13 cellular contexts compared by ENCODE assay signal in the genomic region with DNA sequence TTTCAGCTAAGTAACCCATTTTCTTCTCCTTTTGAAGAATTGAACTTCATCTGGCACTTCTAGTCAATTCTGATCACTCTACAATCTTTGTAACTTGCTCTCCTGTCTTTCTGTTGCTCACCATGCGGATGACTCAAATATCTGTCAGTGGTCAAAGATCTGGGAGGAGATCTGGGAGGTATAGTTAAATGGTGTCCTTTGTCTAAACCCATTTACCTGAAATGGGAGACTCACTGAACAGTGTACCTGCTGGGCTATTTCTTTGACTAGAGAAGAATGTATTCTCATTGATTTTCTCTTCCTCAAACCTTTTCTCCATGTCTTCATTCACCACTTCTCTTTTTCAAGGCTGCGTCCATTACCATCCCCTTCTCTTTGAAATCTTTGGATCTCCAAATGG. TPM values are rescaled to one million over a fixed set of nuclear protein-coding genes. Genes with fewer than 3 reads are reported as not detected.
A peak's percentile ranks its signal among the peaks of the same experiment; 100 is the strongest.
DNase-seq lines count a peak whose midpoint lies in the region; ATAC-seq, FAIRE-seq and TF ChIP-seq lines count a peak whose summit lies in the region.
"Had no signal": no experiment of that assay in that cellular context is flagged by ENCODE, and none has a peak within 500 bp of the region (broad histone marks: within the 10 kb centered on the region; RNA-seq: fewer than 3 reads in every experiment).

No MANE protein-coding gene starts in this region.

- no peak for TF ChIP-seq CTCF in mammary epithelial cell (conservative IDR thresholded peaks at IDR 0.05 in 1 of 2, IDR thresholded peaks at IDR 0.05 in 1 of 2; ENCODE audit: extremely low read depth in 1 of 2, insufficient read depth in 1 of 2, low read depth in 1 of 2, low read length in 2 of 2)
- TF ChIP-seq CTCF in breast epithelium (IDR thresholded peaks at IDR 0.05), result no peak
- TF ChIP-seq CTCF in bronchial epithelial cell (IDR thresholded peaks at IDR 0.05; ENCODE audit: insufficient read depth, low read length, severe bottlenecking), result no peak

- dilution Hi-C loops in mammary epithelial cell (cut with HindIII; ENCODE audit: low sequenced_read_pairs), result no loop called here

- H3K9me3 ChIP-seq in mammary epithelial cell (replicated peaks; ENCODE audit: insufficient read depth, low read length) (no peaks in the 10 kb centered on the region), breast epithelium (no peaks in the 10 kb centered on the region)

- in situ Hi-C loops in mammary epithelial cell (cut with MboI; ENCODE audit: low sequenced_read_pairs in 2 of 2), result no loop called here

- H3K79me2 ChIP-seq in mammary epithelial cell (ENCODE audit: insufficient read depth, low read length), result no peaks in the 10 kb centered on the region

- H4K20me1 ChIP-seq in mammary epithelial cell (ENCODE audit: insufficient read depth, low read length), result no peaks in the 10 kb centered on the region
- H4K20me1 ChIP-seq: BLaER1 treated with 17β-estradiol and CSF1 and Interleukin-3, amounts not matched to agents 10 nM and 100 nM had no signal

- intact Hi-C loops in mammary epithelial cell (cut with micrococcal nuclease), result no loop called here
- intact Hi-C loops in breast epithelium (cut with DNase I; ENCODE audit: low total_unique reads), result no loop called here
- intact Hi-C loops in Right ventricle myocardium superior (cut with DNase I), result no loop called here

- no peak overlapping the region for H3K4me2 ChIP-seq in mammary epithelial cell (ENCODE audit: insufficient read depth, low read depth, low read length)
- H3K4me2 ChIP-seq: BLaER1 treated with 17β-estradiol and CSF1 and Interleukin-3, amounts not matched to agents 10 nM and 100 nM had no signal

- CTCF ChIA-PET in mammary epithelial cell (lab: Charles Lee; ENCODE audit: low non-redundant PET), result no interaction called here

- no peak for FAIRE-seq in bronchial epithelial cell (lab: Jason Lieb, UNC)

- no peak overlapping the region for H3K9ac ChIP-seq in mammary epithelial cell (ENCODE audit: insufficient read depth, low read length)
- H3K9ac ChIP-seq: BLaER1 treated with 17β-estradiol and CSF1 and Interleukin-3, amounts not matched to agents 10 nM and 100 nM; GM23248 had no signal

- peak; percentile 34 for DNase-seq in mammary epithelial cell
- DNase-seq in breast epithelium (ENCODE audit: low spot score in 2 of 2), result no peak
- peak; percentile 1 for DNase-seq in NCI-H146 (lab: John Stamatoyannopoulos, UW)
- DNase-seq in bronchial epithelial cell (ENCODE audit: low read depth), result peak; percentile 27
- no peak for DNase-seq in Right ventricle myocardium superior
- no peak for DNase-seq in HT-29 (ENCODE audit: low spot score)
- DNase-seq: ACHN; CD4-positive, CD25-positive, alpha-beta regulatory T cell; DMS53; GM23248; H7 had no signal

- H3K4me1 ChIP-seq in mammary epithelial cell (ENCODE audit: insufficient read depth, low read length) (no peaks in the 10 kb centered on the region), breast epithelium (no peaks in the 10 kb centered on the region)

- H3K27me3 ChIP-seq in mammary epithelial cell (ENCODE audit: insufficient read depth, low read length), result no peaks in the 10 kb centered on the region
- no peaks in the 10 kb centered on the region for H3K27me3 ChIP-seq in breast epithelium
- H3K27me3 ChIP-seq in bronchial epithelial cell (ENCODE audit: control insufficient read depth, insufficient read depth, low read length), result no peaks in the 10 kb centered on the region
- H3K27me3 ChIP-seq: BLaER1 treated with 17β-estradiol and CSF1 and Interleukin-3, amounts not matched to agents 10 nM and 100 nM had no signal

- BruUV-seq in mammary epithelial cell (replicated peaks; lab: Mats Ljungman, UMichigan), result no TSS peak

- ATAC-seq in GM21717 (IDR thresholded peaks at IDR 0.05; ENCODE audit: unreplicated experiment) (no peak), Right ventricle myocardium superior (ENCODE audit: poor library complexity) (no peak)

- 94% methylated on average over 2 of the region's 2 CpGs for WGBS in mammary epithelial cell (ENCODE audit: low coverage, missing lambda C conversion rate)

- no peak overlapping the region for H2AFZ ChIP-seq in mammary epithelial cell (ENCODE audit: low read depth, low read length)
- H2AFZ ChIP-seq: GM23248 had no signal

- no peak overlapping the region for H3K27ac ChIP-seq in mammary epithelial cell (ENCODE audit: insufficient read depth, low read depth, low read length)
- H3K27ac ChIP-seq in breast epithelium, result no peak overlapping the region
- H3K27ac ChIP-seq: BLaER1 treated with 17β-estradiol and CSF1 and Interleukin-3, amounts not matched to agents 10 nM and 100 nM; GM23248 had no signal

- no peak for TF ChIP-seq POLR2A in breast epithelium (IDR thresholded peaks at IDR 0.05)

- H3K36me3 ChIP-seq in mammary epithelial cell (ENCODE audit: insufficient read depth, low read length) (no peaks in the 10 kb centered on the region), breast epithelium (no peaks in the 10 kb centered on the region), bronchial epithelial cell (ENCODE audit: control insufficient read depth, insufficient read depth, low read length) (no peaks in the 10 kb centered on the region)
- H3K36me3 ChIP-seq: BLaER1 treated with 17β-estradiol and CSF1 and Interleukin-3, amounts not matched to agents 10 nM and 100 nM had no signal

- H3K4me3 ChIP-seq in mammary epithelial cell (replicated peaks in 1 of 3; ENCODE audit: insufficient read depth in 1 of 3, low read depth in 2 of 3, low read length in 3 of 3) (no peak overlapping the region), breast epithelium (no peak overlapping the region), bronchial epithelial cell (ENCODE audit: low read depth, low read length) (no peak overlapping the region)
- H3K4me3 ChIP-seq: BLaER1 treated with 17β-estradiol and CSF1 and Interleukin-3, amounts not matched to agents 10 nM and 100 nM; GM23248 had no signal

RNA-seq across cellular contexts. Expression of a gene that starts 42.0 kb away (rescaled TPM):
- 1 to 10 TPM; 3.8 to 5.8 TPM for total RNA-seq in mammary epithelial cell
- 0.86 TPM for polyA plus RNA-seq in mammary epithelial cell
- 8.0 TPM for polyA minus RNA-seq in mammary epithelial cell
- total RNA-seq in breast epithelium, result 10 to 100 TPM in 1 of 3 donors, 1 to 10 TPM in 2; 5.3 to 20.9 (median 5.9) TPM
- total RNA-seq in bronchial epithelial cell, result 0.79 and 3.8 TPM in 2 replicates
- total RNA-seq in Right ventricle myocardium superior, result 3.8 TPM
- 0.38 and 0.57 TPM in 2 replicates for total RNA-seq in HT-29 (2014; rRNA removed; shearing (Covaris generic))
- total RNA-seq: CD4-positive, CD25-positive, alpha-beta regulatory T cell; GM23248 had no signal
- polyA plus RNA-seq: CD4-positive, CD25-positive, alpha-beta regulatory T cell had no signal

Comparison
In these comparisons a context has a peak if more than half of its experiments do, and no peak if none do; other contexts are left out.
1. DNase-seq: peak in mammary epithelial cell (single experiment), NCI-H146 (single experiment) and bronchial epithelial cell (single experiment); none in breast epithelium (0 of 2), Right ventricle myocardium superior (single experiment) and HT-29 (single experiment).